In genomic region chr11:116427903-116428637, GRCh38 we compare ENCODE assay signal across 13 cellular contexts.
DNase-seq lines count a peak whose midpoint lies in the region; ATAC-seq and TF ChIP-seq lines count a peak whose summit lies in the region.
"Had no signal": no experiment of that assay in that cellular context is flagged by ENCODE, and none has a peak within 500 bp of the region (broad histone marks: within the 10 kb centered on the region; RNA-seq: fewer than 3 reads in every experiment).

No MANE protein-coding gene starts in this region.

- no peak for TF ChIP-seq CTCF in progenitor cell of endocrine pancreas (IDR thresholded peaks at IDR 0.05; ENCODE audit: unreplicated experiment)

- no peak overlapping the region for H3K27ac ChIP-seq in CD8-positive, alpha-beta memory T cell (ENCODE audit: low read depth, low read length)

- no peaks in the 10 kb centered on the region for H3K27me3 ChIP-seq in CD8-positive, alpha-beta memory T cell (ENCODE audit: insufficient read depth, low read length, poor library complexity, severe bottlenecking)

- H3K27me3 Mint-ChIP-seq in progenitor cell of endocrine pancreas, result peaks cover 29% of the 10 kb centered on the region
- peaks cover 3% of the 10 kb centered on the region for H3K27me3 Mint-ChIP-seq in activated naive CD8-positive, alpha-beta T cell treated with anti-CD3 and anti-CD28 coated beads, Interleukin-2, amount 50 U/mL, for 24 hours
- H3K27me3 Mint-ChIP-seq in CD8-positive, alpha-beta memory T cell, result peaks cover 10 to 27% of the 10 kb centered on the region in 2 donors

- no peak overlapping the region for H3K4me3 Mint-ChIP-seq in progenitor cell of endocrine pancreas (ENCODE audit: low read depth)
- H3K4me3 Mint-ChIP-seq in activated naive CD8-positive, alpha-beta T cell treated with anti-CD3 and anti-CD28 coated beads, Interleukin-2, amount 50 U/mL, for 24 hours, result no peak overlapping the region
- H3K4me3 Mint-ChIP-seq in CD8-positive, alpha-beta memory T cell, result no peak overlapping the region

- peaks cover 12% of the 10 kb centered on the region for H3K4me1 Mint-ChIP-seq in progenitor cell of endocrine pancreas (ENCODE audit: low read depth)
- no peaks in the 10 kb centered on the region for H3K4me1 Mint-ChIP-seq in activated naive CD8-positive, alpha-beta T cell treated with anti-CD3 and anti-CD28 coated beads, Interleukin-2, amount 50 U/mL, for 24 hours
- no peaks in the 10 kb centered on the region for H3K4me1 Mint-ChIP-seq in CD8-positive, alpha-beta memory T cell

- POLR2A ChIA-PET in CD8-positive, alpha-beta memory T cell (lab: Charles Lee), result no interaction called here

- H3K36me3 ChIP-seq in CD8-positive, alpha-beta memory T cell (ENCODE audit: insufficient read depth, low read length), result no peaks in the 10 kb centered on the region

- H3K36me3 Mint-ChIP-seq in progenitor cell of endocrine pancreas (ENCODE audit: insufficient read depth), result no peaks in the 10 kb centered on the region
- H3K36me3 Mint-ChIP-seq in activated naive CD8-positive, alpha-beta T cell treated with anti-CD3 and anti-CD28 coated beads, Interleukin-2, amount 50 U/mL, for 24 hours (ENCODE audit: low read depth), result no peaks in the 10 kb centered on the region
- H3K36me3 Mint-ChIP-seq in CD8-positive, alpha-beta memory T cell, result no peaks in the 10 kb centered on the region
- H3K36me3 Mint-ChIP-seq: activated naive CD4-positive, alpha-beta T cell treated with anti-CD3 and anti-CD28 coated beads, Interleukin-2, amount 50 U/mL, for 72 hours had no signal

- CTCF ChIA-PET in CD8-positive, alpha-beta memory T cell (lab: Charles Lee), result no interaction called here

- no peaks in the 10 kb centered on the region for H3K9me3 Mint-ChIP-seq in progenitor cell of endocrine pancreas (ENCODE audit: low read depth)
- no peaks in the 10 kb centered on the region for H3K9me3 Mint-ChIP-seq in activated naive CD8-positive, alpha-beta T cell treated with anti-CD3 and anti-CD28 coated beads, Interleukin-2, amount 50 U/mL, for 24 hours
- peaks cover 0 to 1% (median 0%) of the 10 kb centered on the region in 5 donors for H3K9me3 Mint-ChIP-seq in CD8-positive, alpha-beta memory T cell
- H3K9me3 Mint-ChIP-seq: activated naive CD4-positive, alpha-beta T cell treated with anti-CD3 and anti-CD28 coated beads, Interleukin-2, amount 50 U/mL, for 72 hours had no signal

- H3K27ac Mint-ChIP-seq in progenitor cell of endocrine pancreas, result peak overlapping the region; percentile 81
- no peak overlapping the region for H3K27ac Mint-ChIP-seq in activated naive CD8-positive, alpha-beta T cell treated with anti-CD3 and anti-CD28 coated beads, Interleukin-2, amount 50 U/mL, for 24 hours
- no peak overlapping the region for H3K27ac Mint-ChIP-seq in CD8-positive, alpha-beta memory T cell
- H3K27ac Mint-ChIP-seq: activated naive CD4-positive, alpha-beta T cell treated with anti-CD3 and anti-CD28 coated beads, Interleukin-2, amount 50 U/mL, for 72 hours had no signal

- H3K4me3 ChIP-seq in CD8-positive, alpha-beta memory T cell (ENCODE audit: low read length), result no peak overlapping the region

- H3K9me3 ChIP-seq in CD8-positive, alpha-beta memory T cell (ENCODE audit: low read length), result no peaks in the 10 kb centered on the region

- ATAC-seq in activated naive CD8-positive, alpha-beta T cell treated with anti-CD3 and anti-CD28 coated beads, Interleukin-2, amount 50 U/mL, for 24 hours, result no peak
- ATAC-seq: activated naive CD4-positive, alpha-beta T cell treated with anti-CD3 and anti-CD28 coated beads, Interleukin-2, amount 50 U/mL, for 72 hours had no signal

- H3K4me1 ChIP-seq in CD8-positive, alpha-beta memory T cell (ENCODE audit: insufficient read depth, low read length), result no peaks in the 10 kb centered on the region

- DNase-seq in HuH-7.5 (ENCODE audit: low spot score) (peak; percentile 17), NCI-H345 (lab: John Stamatoyannopoulos, UW) (peak; percentile 83), dermis blood vessel endothelial cell (peak; percentile 16), progenitor cell of endocrine pancreas (ENCODE audit: low spot score, unreplicated experiment) (no peak), mucosa of gallbladder (ENCODE audit: low spot score) (no peak), NCI-H510A (lab: John Stamatoyannopoulos, UW) (no peak)
- no peak for DNase-seq in activated naive CD8-positive, alpha-beta T cell treated with anti-CD3 and anti-CD28 coated beads, Interleukin-2, amount 50 U/mL, for 24 hours
- DNase-seq in CD8-positive, alpha-beta memory T cell, result no peak
- DNase-seq: activated CD8-positive, alpha-beta memory T cell treated with anti-CD3 and anti-CD28 coated beads for 24 hours; DMS 273 treated with DMSO at 0.1 percent for 48 hours; NCI-H1694; stimulated activated naive CD4-positive, alpha-beta T cell had no signal

Comparison
In these comparisons a context has a peak if more than half of its experiments do, and no peak if none do; other contexts are left out.
1. DNase-seq: peak in HuH-7.5 (single experiment), NCI-H345 (single experiment) and dermis blood vessel endothelial cell (single experiment); none in progenitor cell of endocrine pancreas (single experiment), activated naive CD8-positive, alpha-beta T cell treated with anti-CD3 and anti-CD28 coated beads, Interleukin-2, amount 50 U/mL, for 24 hours (single experiment), CD8-positive, alpha-beta memory T cell (0 of 5), mucosa of gallbladder (single experiment) and NCI-H510A (single experiment).